20 cellular contexts compared by ENCODE assay signal in the genomic region with DNA sequence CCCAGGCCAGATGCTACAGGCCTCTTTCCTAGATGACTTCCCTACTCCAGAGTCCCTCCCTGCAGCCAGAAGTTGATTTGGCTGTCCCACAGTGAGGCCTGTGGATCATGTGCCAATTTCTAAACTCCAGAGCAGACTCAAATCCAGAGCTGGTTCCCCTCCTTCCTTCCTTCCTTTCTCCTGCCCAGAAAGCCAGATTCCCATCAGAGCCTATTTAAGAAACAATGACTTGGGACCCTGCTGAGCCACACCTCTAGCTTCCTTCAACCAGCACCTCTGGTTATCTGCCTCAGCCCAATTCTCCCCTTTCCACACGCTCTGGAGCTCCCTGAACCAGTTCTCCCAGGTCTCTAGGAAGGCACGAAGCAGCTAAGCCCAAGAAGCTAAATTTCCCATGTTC. TPM values are rescaled to one million over a fixed set of nuclear protein-coding genes. Genes with fewer than 3 reads are reported as not detected.
DNase-seq lines count a peak whose midpoint lies in the region; ATAC-seq and TF ChIP-seq lines count a peak whose summit lies in the region.
"Had no signal": no experiment of that assay in that cellular context is flagged by ENCODE, and none has a peak within 500 bp of the region (broad histone marks: within the 10 kb centered on the region; RNA-seq: fewer than 3 reads in every experiment).

No MANE protein-coding gene starts in this region.

- peaks cover 25% of the 10 kb centered on the region for H3K9me1 ChIP-seq in IMR-90 (ENCODE audit: insufficient read depth, low read length)

- H3K36me3 ChIP-seq in IMR-90 (ENCODE audit: control insufficient read depth, insufficient read depth, low read length) = no peaks in the 10 kb centered on the region
- H3K36me3 ChIP-seq in heart left ventricle = no peaks in the 10 kb centered on the region
- H3K36me3 ChIP-seq in parathyroid adenoma (ENCODE audit: control insufficient read depth, insufficient read depth, low read length) = no peaks in the 10 kb centered on the region
- H3K36me3 ChIP-seq: ascending aorta had no signal

- peaks cover 32% of the 10 kb centered on the region for H3K79me2 ChIP-seq in parathyroid adenoma

- DNase-seq in IMR-90 (no peak), heart left ventricle (peak in 4 of 5 donors; percentile 36 to 46 (median 40)), AG08396 (ENCODE audit: low spot score) (no peak)
- DNase-seq in stimulated activated CD4-positive, alpha-beta T cell treated with anti-CD3 and anti-CD28 coated beads, Interleukin-4, amount 100 ng/mL, for 4 hours = no peak
- DNase-seq: activated naive CD4-positive, alpha-beta T cell treated with anti-CD3 and anti-CD28 coated beads, Interleukin-2, amount 50 U/mL, for 16 hours; cerebellar nuclear complex; naive thymus-derived CD4-positive, alpha-beta T cell; NCI-H2029 treated with DMSO at 0.1 percent for 48 hours; NCI-H446; posterior cingulate gyrus; stimulated activated CD4-positive, alpha-beta T cell treated with anti-CD3 and anti-CD28 coated beads, Interleukin-2, amount 100 ng/mL, for 24 hours; stimulated activated naive CD4-positive, alpha-beta T cell treated with Interleukin-2 at 50 U/mL for 16 hours had no signal

- no peaks in the 10 kb centered on the region for H3K36me3 Mint-ChIP-seq in activated T-helper 17 cell treated with anti-CD3 and anti-CD28 coated beads, Interleukin-2, amount 50 U/mL, for 72 hours (ENCODE audit: low read depth)

- POLR2A ChIA-PET in IMR-90 (lab: Charles Lee; ENCODE audit: unreplicated experiment) = no interaction called here

- H2BK5ac ChIP-seq in IMR-90 (ENCODE audit: low read depth, low read length, poor library complexity, severe bottlenecking) = no peak overlapping the region

- no peak overlapping the region for H3K23ac ChIP-seq in IMR-90 (ENCODE audit: low read depth, low read length)

- H3K27me3 Mint-ChIP-seq in activated T-helper 17 cell treated with anti-CD3 and anti-CD28 coated beads, Interleukin-2, amount 50 U/mL, for 72 hours = no peaks in the 10 kb centered on the region
- H3K27me3 Mint-ChIP-seq: naive thymus-derived CD4-positive, alpha-beta T cell had no signal

- peaks cover 55 to 85% of the 10 kb centered on the region in 2 experiments for H3K79me1 ChIP-seq in IMR-90 (ENCODE audit: low read depth in 1 of 2, low read length in 2 of 2)

- intact Hi-C loops in IMR-90 (cut with micrococcal nuclease) = no loop called here
- intact Hi-C loops in heart left ventricle (cut with DNase I) = loop anchor here in 2 of 10 donors (5.0 to 10.0 kb wide), 3 partner anchors 39 to 824 kb away; partner anchors contain the start of gene RPP25L (in 1 of the 2)

- H3K9ac ChIP-seq in IMR-90 (ENCODE audit: low read depth, low read length) (no peak overlapping the region), parathyroid adenoma (no peak overlapping the region)

- no peak overlapping the region for H4K8ac ChIP-seq in IMR-90 (ENCODE audit: low read depth in 2 of 2, low read length in 2 of 2)

- no peak overlapping the region for H3K56ac ChIP-seq in IMR-90 (ENCODE audit: extremely low read depth, insufficient read depth, low read length)

- no peak for TF ChIP-seq RAD21 in IMR-90 (IDR thresholded peaks at IDR 0.05; ENCODE audit: low read length)

- no peak overlapping the region for H2BK15ac ChIP-seq in IMR-90 (ENCODE audit: low read depth, low read length)

- H3K4me1 ChIP-seq in IMR-90 (ENCODE audit: control insufficient read depth, insufficient read depth, low read length) = peaks cover 8% of the 10 kb centered on the region
- H3K4me1 ChIP-seq in heart left ventricle = peaks cover 9 to 98% (median 79%) of the 10 kb centered on the region in 12 donors
- peaks cover 6% of the 10 kb centered on the region for H3K4me1 ChIP-seq in parathyroid adenoma

- peaks cover 17% of the 10 kb centered on the region for H3K4me1 Mint-ChIP-seq in activated T-helper 17 cell treated with anti-CD3 and anti-CD28 coated beads, Interleukin-2, amount 50 U/mL, for 72 hours

- no peak overlapping the region; the same call in 1 of the 2 replicates for H2BK20ac ChIP-seq in IMR-90 (ENCODE audit: low read depth, low read length)

- TF ChIP-seq POLR2A in IMR-90 (IDR thresholded peaks at IDR 0.05; ENCODE audit: low read depth, low read length) (no peak), heart left ventricle (IDR thresholded peaks at IDR 0.05) (no peak)

- no peak overlapping the region for H3K27ac Mint-ChIP-seq in activated T-helper 17 cell treated with anti-CD3 and anti-CD28 coated beads, Interleukin-2, amount 50 U/mL, for 72 hours
- H3K27ac Mint-ChIP-seq: naive thymus-derived CD4-positive, alpha-beta T cell; T-helper 2 cell treated with Interferon-gamma antibody and Interleukin-4, amounts not matched to agents 5 μg/mL and 100 μg/mL, for 36 hours had no signal

- no peak overlapping the region for H2AK9ac ChIP-seq in IMR-90 (replicated peaks; ENCODE audit: low read depth, low read length, poor library complexity)

- H3K27me3 ChIP-seq in IMR-90 (ENCODE audit: control insufficient read depth, insufficient read depth, low read length) = no peaks in the 10 kb centered on the region
- H3K27me3 ChIP-seq in heart left ventricle = no peaks in the 10 kb centered on the region
- no peaks in the 10 kb centered on the region for H3K27me3 ChIP-seq in parathyroid adenoma (ENCODE audit: control insufficient read depth, insufficient read depth, low read length)
- H3K27me3 ChIP-seq: ascending aorta had no signal

- no peaks in the 10 kb centered on the region for H3K9me3 ChIP-seq in IMR-90 (ENCODE audit: control insufficient read depth, insufficient read depth, low read length)
- H3K9me3 ChIP-seq in heart left ventricle = no peaks in the 10 kb centered on the region
- H3K9me3 ChIP-seq in parathyroid adenoma (ENCODE audit: control insufficient read depth, low read length) = no peaks in the 10 kb centered on the region
- H3K9me3 ChIP-seq: ascending aorta had no signal

- no peak; the same call in 1 of the 2 replicates for ATAC-seq in IMR-90 (ENCODE audit: low read depth)
- ATAC-seq in activated T-helper 17 cell treated with anti-CD3 and anti-CD28 coated beads, Interleukin-2, amount 50 U/mL, for 72 hours (replicated peaks) = no peak
- ATAC-seq in heart left ventricle = peak in 3 of 4 donors; percentile 65 to 72 (median 72)
- no peak for ATAC-seq in GM19023 (IDR thresholded peaks at IDR 0.05; ENCODE audit: unreplicated experiment)
- ATAC-seq: naive thymus-derived CD4-positive, alpha-beta T cell had no signal

- dilution Hi-C loops in IMR-90 (cut with HindIII; ENCODE audit: low sequenced_read_pairs, unreplicated experiment) = no loop called here

- in situ Hi-C loops in IMR-90 (cut with MboI; ENCODE audit: low sequenced_read_pairs) = no loop called here

- no TSS peak for BruUV-seq in IMR-90 (replicated peaks; lab: Mats Ljungman, UMichigan)

- H3K4me2 ChIP-seq in IMR-90 (ENCODE audit: low read depth, low read length) = no peak overlapping the region
- no peak overlapping the region for H3K4me2 ChIP-seq in parathyroid adenoma (ENCODE audit: low read length)

- peaks cover 90% of the 10 kb centered on the region for H4K20me1 ChIP-seq in IMR-90 (ENCODE audit: insufficient read depth, low read length)

- no peak overlapping the region for H2BK120ac ChIP-seq in IMR-90 (ENCODE audit: low read depth, low read length)

- no peak for TF ChIP-seq CTCF in IMR-90 (conservative IDR thresholded peaks at IDR 0.05; ENCODE audit: low read depth, low read length)
- no peak for TF ChIP-seq CTCF in heart left ventricle (IDR thresholded peaks at IDR 0.05)
- no peak for TF ChIP-seq CTCF in parathyroid adenoma (IDR thresholded peaks at IDR 0.05)

- no peak overlapping the region for H4K91ac ChIP-seq in IMR-90 (ENCODE audit: insufficient read depth, low read depth, low read length)

- CTCF ChIA-PET in IMR-90 (lab: Yijun Ruan, JAX) = interaction anchor here (0.6 kb wide), 2 partner anchors 131 to 1393 kb away, joined by 3 to 4 read pairs; no protein-coding TSS in a partner anchor

- H2AFZ ChIP-seq in IMR-90 (replicated peaks; ENCODE audit: low read length, poor library complexity) (no peak overlapping the region), parathyroid adenoma (no peak overlapping the region)

- H3K4me3 Mint-ChIP-seq in activated T-helper 17 cell treated with anti-CD3 and anti-CD28 coated beads, Interleukin-2, amount 50 U/mL, for 72 hours = peak overlapping the region; percentile 26
- H3K4me3 Mint-ChIP-seq: naive thymus-derived CD4-positive, alpha-beta T cell; T-helper 2 cell treated with Interferon-gamma antibody and Interleukin-4, amounts not matched to agents 5 μg/mL and 100 μg/mL, for 36 hours had no signal

- H3K27ac ChIP-seq in IMR-90 (ENCODE audit: insufficient read depth, low read length) (no peak overlapping the region), heart left ventricle (peak overlapping the region; percentile 1 to 81 (median 60)), parathyroid adenoma (peak overlapping the region; percentile 44)
- H3K27ac ChIP-seq: ascending aorta, SK-N-MC had no signal

- H3K18ac ChIP-seq in IMR-90 (ENCODE audit: low read depth, low read length) = no peak overlapping the region

- H3K14ac ChIP-seq in IMR-90 (replicated peaks; ENCODE audit: low read depth, low read length) = 0 out of 2 replicates have a peak overlapping the region, but pooled peaks have one; percentile 5

- no peak overlapping the region for H3K4ac ChIP-seq in IMR-90 (ENCODE audit: low read depth, low read length)

- WGBS in IMR-90 (ENCODE audit: extremely low coverage in 2 of 2, insufficient read length in 1 of 2), 2 experiments = no CpG with 5 or more reads among the region's 2 CpGs
- WGBS in heart left ventricle, 4 donors = 66 to 74% (median 66%) methylated on average over 2 of the region's 2 CpGs

- H2AK5ac ChIP-seq in IMR-90 (ENCODE audit: low read depth, low read length) = no peak overlapping the region

- no peak overlapping the region for H3K4me3 ChIP-seq in IMR-90 (ENCODE audit: insufficient read depth, low read depth, low read length)
- no peak overlapping the region for H3K4me3 ChIP-seq in heart left ventricle
- H3K4me3 ChIP-seq in parathyroid adenoma (ENCODE audit: low read depth, low read length) = no peak overlapping the region
- H3K4me3 ChIP-seq: ascending aorta, SK-N-MC had no signal

- H3K9me3 Mint-ChIP-seq in activated T-helper 17 cell treated with anti-CD3 and anti-CD28 coated beads, Interleukin-2, amount 50 U/mL, for 72 hours = no peaks in the 10 kb centered on the region
- H3K9me3 Mint-ChIP-seq: naive thymus-derived CD4-positive, alpha-beta T cell; T-helper 2 cell treated with Interferon-gamma antibody and Interleukin-4, amounts not matched to agents 5 μg/mL and 100 μg/mL, for 36 hours had no signal

- H4K5ac ChIP-seq in IMR-90 (ENCODE audit: low read depth, low read length) = no peak overlapping the region

RNA-seq across cellular contexts. Expression of gene FAM219A, which starts 7.2 kb away (rescaled TPM):
- total RNA-seq in IMR-90 (2012; rRNA removed) (4.8 and 5.6 TPM in 2 replicates), heart left ventricle (10 to 100 TPM; 12.7 to 36.7 (median 25.9) TPM)
- polyA plus RNA-seq in IMR-90 (2012; rRNA removed) (20.1 and 20.8 TPM in 2 replicates), heart left ventricle (10 to 100 TPM; 15.4 to 39.1 TPM)
- 11.2 and 15.7 TPM in 2 replicates for polyA plus RNA-seq in IMR-90 (2012; cell fraction: cytosol; rRNA removed)
- polyA plus RNA-seq in IMR-90 (2012; cell fraction: nucleus; rRNA removed; ENCODE audit: low replicate concordance) = 56.7 and 66.7 TPM in 2 replicates
- total RNA-seq in activated T-helper 17 cell treated with anti-CD3 and anti-CD28 coated beads, Interleukin-2, amount 50 U/mL, for 72 hours = 10 to 100 TPM; 12.5 to 12.9 TPM

RNA-seq across cellular contexts. Expression of gene DNAI1, which starts 7.5 kb away (rescaled TPM):
- not detected in 2 replicates for total RNA-seq in IMR-90 (2012; rRNA removed)
- not detected in 2 replicates for polyA plus RNA-seq in IMR-90 (2012; rRNA removed)
- polyA plus RNA-seq in IMR-90 (2012; cell fraction: cytosol; rRNA removed) = not detected in 2 replicates
- 0.06 TPM in 1 of 2 replicates, not detected in the other for polyA plus RNA-seq in IMR-90 (2012; cell fraction: nucleus; rRNA removed; ENCODE audit: low replicate concordance)
- total RNA-seq in activated T-helper 17 cell treated with anti-CD3 and anti-CD28 coated beads, Interleukin-2, amount 50 U/mL, for 72 hours = not detected
- total RNA-seq in heart left ventricle = under 1 TPM in 2 of 9 donors, not detected in 7; 0.43 to 0.86 TPM
- polyA plus RNA-seq in heart left ventricle = under 1 TPM in 1 of 2 donors, not detected in 1; 0.36 TPM
- total RNA-seq: ascending aorta; lung microvascular endothelial cell; naive thymus-derived CD4-positive, alpha-beta T cell; ureter had no signal
- polyA plus RNA-seq: naive thymus-derived CD4-positive, alpha-beta T cell had no signal

Comparison
In these comparisons a context has a peak if more than half of its experiments do, and no peak if none do; other contexts are left out.
1. ATAC-seq: peak in heart left ventricle (3 of 4); none in IMR-90 (single experiment), activated T-helper 17 cell treated with anti-CD3 and anti-CD28 coated beads, Interleukin-2, amount 50 U/mL, for 72 hours (single experiment) and GM19023 (single experiment).
2. DNase-seq: peak in heart left ventricle (4 of 5); none in IMR-90 (single experiment), AG08396 (single experiment) and stimulated activated CD4-positive, alpha-beta T cell treated with anti-CD3 and anti-CD28 coated beads, Interleukin-4, amount 100 ng/mL, for 4 hours (0 of 2).